ENCODE assay signal across 1 cellular context in genomic region chr1:202433155-202434043, GRCh38.
TF ChIP-seq lines count a peak whose summit lies in the region.

No MANE protein-coding gene starts in this region.

TF ChIP-seq in K562, 482 proteins besides CTCF, POLR2A, EP300 and RAD21 (continued from another document):
- no peak for TF ChIP-seq ZNF592 (IDR thresholded peaks at IDR 0.05)
